18 cellular contexts compared by ENCODE assay signal in genomic region chr14:83757896-83758295, GRCh38.
"Had no signal": no experiment of that assay in that cellular context is flagged by ENCODE, and none has a peak within 500 bp of the region (broad histone marks: within the 10 kb centered on the region; RNA-seq: fewer than 3 reads in every experiment).

No MANE protein-coding gene starts in this region.

- ATAC-seq: activated CD4-positive, alpha-beta T cell treated with anti-CD3 and anti-CD28 coated beads for 36 hours; activated CD8-positive, alpha-beta T cell treated with anti-CD3 and anti-CD28 coated beads for 36 hours; activated naive CD8-positive, alpha-beta T cell treated with anti-CD3 and anti-CD28 coated beads, Interleukin-2, amount 50 U/mL, for 24 hours; heart left ventricle; left lobe of liver; natural killer cell treated with Interleukin-12 subunit alpha and Interleukin-12 subunit beta and Interleukin-15 and Interleukin-18, amount 100 ng/mL, for 72 hours; sciatic nerve; upper lobe of right lung had no signal

- H3K4me3 ChIP-seq: heart left ventricle, upper lobe of right lung had no signal

- H3K36me3 ChIP-seq: heart left ventricle, upper lobe of right lung had no signal

- H3K4me1 ChIP-seq: heart left ventricle, upper lobe of right lung had no signal

- H3K27me3 ChIP-seq: heart left ventricle, upper lobe of right lung had no signal

- DNase-seq: activated CD4-positive, alpha-beta T cell treated with anti-CD3 and anti-CD28 coated beads for 36 hours; activated CD8-positive, alpha-beta memory T cell treated with anti-CD3 and anti-CD28 coated beads, Interleukin-2, amount 50 U/mL, for 4 hours; activated CD8-positive, alpha-beta T cell treated with anti-CD3 and anti-CD28 coated beads for 36 hours; activated naive CD4-positive, alpha-beta T cell treated with Interleukin-2 at 50 U/mL for 16 hours; activated naive CD8-positive, alpha-beta T cell treated with anti-CD3 and anti-CD28 coated beads, Interleukin-2, amount 50 U/mL, for 24 hours; central memory CD4-positive, alpha-beta T cell; cortex of kidney; effector memory CD4-positive, alpha-beta T cell; heart left ventricle; islet precursor cell; stimulated activated CD4-positive, alpha-beta T cell treated with anti-CD3 and anti-CD28 coated beads, Interleukin-12 subunit alpha, Interleukin-12 subunit beta, amount 100 ng/mL, for 4 hours; stimulated activated naive CD4-positive, alpha-beta T cell treated with Interleukin-2 at 50 U/mL for 16 hours; upper lobe of right lung had no signal

- H3K27ac ChIP-seq: epithelial cell of prostate, heart left ventricle, upper lobe of right lung, VCaP had no signal

- H3K9me3 ChIP-seq: heart left ventricle, upper lobe of right lung had no signal
